1 cellular context compared by ENCODE assay signal in the genomic region with DNA sequence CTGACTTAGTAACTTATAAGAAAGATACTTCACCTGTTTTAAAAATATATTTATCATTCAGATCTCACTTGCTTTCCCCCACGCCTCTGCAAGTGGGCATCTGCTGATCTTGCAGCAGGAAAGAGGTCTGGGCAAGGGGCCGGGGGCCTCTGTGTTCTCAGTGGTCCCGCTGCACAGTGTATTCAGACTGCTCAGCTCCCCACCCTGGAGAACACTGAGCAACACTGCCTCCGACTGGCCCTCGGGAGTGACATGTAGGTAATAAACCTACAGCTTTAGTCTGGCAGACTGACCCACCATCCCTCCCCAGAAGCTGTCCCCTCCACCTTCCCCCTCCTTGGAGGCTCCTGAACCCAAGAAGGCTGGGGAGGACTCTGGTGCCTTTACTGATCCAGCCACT.
TF ChIP-seq lines count a peak whose summit lies in the region.

No MANE protein-coding gene starts in this region.

TF ChIP-seq in H1, 55 proteins besides CTCF, POLR2A, EP300 and RAD21:
- TF ChIP-seq EGR1 (IDR thresholded peaks at IDR 0.05; ENCODE audit: borderline replicate concordance, low read depth, low read length), result no peak
- no peak for TF ChIP-seq SP2 (IDR thresholded peaks at IDR 0.05; ENCODE audit: low read length)
- TF ChIP-seq CEBPB (IDR thresholded peaks at IDR 0.05; ENCODE audit: low read depth, low read length), result no peak
- no peak for TF ChIP-seq RBBP5 (IDR thresholded peaks at IDR 0.05; ENCODE audit: borderline replicate concordance, low read depth, low read length)
- no peak for TF ChIP-seq USF2 (IDR thresholded peaks at IDR 0.05; ENCODE audit: low read length)
- no peak for TF ChIP-seq BACH1 (IDR thresholded peaks at IDR 0.05; ENCODE audit: low read length)
- TF ChIP-seq SIRT6 (IDR thresholded peaks at IDR 0.05; ENCODE audit: low read length), result no peak
- TF ChIP-seq SIN3A (conservative IDR thresholded peaks at IDR 0.05 in 1 of 2, IDR thresholded peaks at IDR 0.05 in 1 of 2; ENCODE audit: low read depth in 1 of 2, low read length in 2 of 2), result no peak
- no peak for TF ChIP-seq HDAC6 (IDR thresholded peaks at IDR 0.05; ENCODE audit: low read depth, low read length)
- TF ChIP-seq BRCA1 (IDR thresholded peaks at IDR 0.05; ENCODE audit: low read depth, low read length), result no peak
- TF ChIP-seq, protein P1, sequence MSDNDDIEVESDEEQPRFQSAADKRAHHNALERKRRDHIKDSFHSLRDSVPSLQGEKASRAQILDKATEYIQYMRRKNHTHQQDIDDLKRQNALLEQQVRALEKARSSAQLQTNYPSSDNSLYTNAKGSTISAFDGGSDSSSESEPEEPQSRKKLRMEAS (IDR thresholded peaks at IDR 0.05), result no peak
- no peak for TF ChIP-seq RNF2 (IDR thresholded peaks at IDR 0.05; ENCODE audit: borderline replicate concordance, low read depth, low read length, missing control alignments, poor library complexity, severe bottlenecking)
- no peak for TF ChIP-seq POLR2AphosphoS5 (IDR thresholded peaks at IDR 0.05; ENCODE audit: low read depth, low read length)
- TF ChIP-seq BCL11A (IDR thresholded peaks at IDR 0.05; ENCODE audit: low read depth in 2 of 2, low read length in 2 of 2), result no peak
- no peak for TF ChIP-seq SP4 (IDR thresholded peaks at IDR 0.05; ENCODE audit: low read length)
- no peak for TF ChIP-seq KDM1A (IDR thresholded peaks at IDR 0.05; ENCODE audit: borderline replicate concordance, low read length)
- TF ChIP-seq SP1 (IDR thresholded peaks at IDR 0.05; ENCODE audit: low read depth, low read length), result no peak
- TF ChIP-seq POU5F1 (IDR thresholded peaks at IDR 0.05; ENCODE audit: low read depth, low read length), result no peak
TF ChIP-seq in H1: peak in this region for 0.
